In genomic region chr10:690227-691161, GRCh38 we compare ENCODE assay signal across 9 cellular contexts. TPM values are rescaled to one million over a fixed set of nuclear protein-coding genes. Genes with fewer than 3 reads are reported as not detected.
DNase-seq lines count a peak whose midpoint lies in the region; ATAC-seq and TF ChIP-seq lines count a peak whose summit lies in the region.
"Had no signal": no experiment of that assay in that cellular context is flagged by ENCODE, and none has a peak within 500 bp of the region (broad histone marks: within the 10 kb centered on the region; RNA-seq: fewer than 3 reads in every experiment).

No MANE protein-coding gene starts in this region.

- DNase-seq in T-cell = no peak
- DNase-seq in glutamatergic neuron = no peak
- DNase-seq in psoas muscle = peak in 1 of 2 donors; percentile 56
- DNase-seq in NCI-H1694 (lab: John Stamatoyannopoulos, UW) = no peak
- DNase-seq in NCI-H1092 treated with DMSO at 0.1 percent for 48 hours (lab: John Stamatoyannopoulos, UW) = no peak
- DNase-seq in NCI-H510A (lab: John Stamatoyannopoulos, UW) = no peak

- H3K4me1 Mint-ChIP-seq in T-cell (peaks cover 0 to 13% (median 0%) of the 10 kb centered on the region in 3 donors), glutamatergic neuron (ENCODE audit: low read depth, unreplicated experiment) (peaks cover 24% of the 10 kb centered on the region)

- peak overlapping the region; percentile 67 for H3K4me3 ChIP-seq in psoas muscle
- H3K4me3 ChIP-seq: GM12878 had no signal

- no peaks in the 10 kb centered on the region for H3K36me3 ChIP-seq in psoas muscle (ENCODE audit: insufficient read depth in 1 of 2, low read depth in 1 of 2)

- H3K27ac ChIP-seq in C4-2B (peak overlapping the region; percentile 38), psoas muscle (peak overlapping the region; percentile 74)

- H3K9me3 Mint-ChIP-seq in T-cell (no peaks in the 10 kb centered on the region), glutamatergic neuron (ENCODE audit: unreplicated experiment) (peaks cover 19% of the 10 kb centered on the region)

- POLR2A ChIA-PET in T-cell (lab: Charles Lee) = no interaction called here

- peaks cover 43 to 52% of the 10 kb centered on the region in 2 donors for H3K27me3 Mint-ChIP-seq in T-cell
- H3K27me3 Mint-ChIP-seq in glutamatergic neuron (ENCODE audit: unreplicated experiment) = peaks cover 13% of the 10 kb centered on the region

- peaks cover 6% of the 10 kb centered on the region for H3K4me1 ChIP-seq in psoas muscle

- H3K27me3 ChIP-seq in psoas muscle (ENCODE audit: insufficient read depth in 3 of 3, low read length in 2 of 3) = no peaks in the 10 kb centered on the region

- ATAC-seq in T-cell (replicated peaks in 1 of 4) = no peak
- peak in 2 of 4 donors; percentile 3 to 26 for ATAC-seq in psoas muscle
- no peak for ATAC-seq in HG02798 (IDR thresholded peaks at IDR 0.05; ENCODE audit: poor library complexity, unreplicated experiment)
- ATAC-seq: GM12878 had no signal

- H3K9me3 ChIP-seq in psoas muscle = no peaks in the 10 kb centered on the region

- intact Hi-C loops in psoas muscle (cut with DNase I) = loop anchor here in 1 of 2 donors (5.0 to 10.0 kb wide), 2 partner anchors 97 to 266 kb away; no protein-coding TSS in a partner anchor

- H3K4me3 Mint-ChIP-seq in T-cell (peak overlapping the region in 2 of 3 donors; percentile 43 to 58), glutamatergic neuron (ENCODE audit: unreplicated experiment) (peak overlapping the region; percentile 75)

- H3K27ac Mint-ChIP-seq in T-cell (no peak overlapping the region), glutamatergic neuron (ENCODE audit: unreplicated experiment) (peak overlapping the region; percentile 83)

- CTCF ChIA-PET in T-cell (lab: Charles Lee) = no interaction called here

- WGBS in psoas muscle, 3 donors = 66 to 70% (median 67%) methylated on average over 34 to 38 of the region's 38 CpGs

- H3K36me3 Mint-ChIP-seq in T-cell (no peaks in the 10 kb centered on the region), glutamatergic neuron (ENCODE audit: unreplicated experiment) (no peaks in the 10 kb centered on the region)

- TF ChIP-seq CTCF in C4-2B (conservative IDR thresholded peaks at IDR 0.05) (no peak), glutamatergic neuron (IDR thresholded peaks at IDR 0.05; ENCODE audit: partially characterized antibody, unreplicated experiment) (no peak), psoas muscle (IDR thresholded peaks at IDR 0.05) (no peak)

RNA-seq across cellular contexts. Expression of gene DIP2C, which starts 1.0 kb away (rescaled TPM):
- total RNA-seq in T-cell = 1 to 10 TPM; 2.7 to 7.4 (median 4.5) TPM
- total RNA-seq in glutamatergic neuron (ENCODE audit: unreplicated experiment) = 52.6 TPM
- total RNA-seq in psoas muscle = 10 to 100 TPM; 25.0 to 32.0 (median 30.4) TPM
- 10 to 100 TPM in 2 of 3 donors, 1 to 10 TPM in 1; 7.7 to 17.1 (median 10.3) TPM for polyA plus RNA-seq in psoas muscle
